In the genomic region with DNA sequence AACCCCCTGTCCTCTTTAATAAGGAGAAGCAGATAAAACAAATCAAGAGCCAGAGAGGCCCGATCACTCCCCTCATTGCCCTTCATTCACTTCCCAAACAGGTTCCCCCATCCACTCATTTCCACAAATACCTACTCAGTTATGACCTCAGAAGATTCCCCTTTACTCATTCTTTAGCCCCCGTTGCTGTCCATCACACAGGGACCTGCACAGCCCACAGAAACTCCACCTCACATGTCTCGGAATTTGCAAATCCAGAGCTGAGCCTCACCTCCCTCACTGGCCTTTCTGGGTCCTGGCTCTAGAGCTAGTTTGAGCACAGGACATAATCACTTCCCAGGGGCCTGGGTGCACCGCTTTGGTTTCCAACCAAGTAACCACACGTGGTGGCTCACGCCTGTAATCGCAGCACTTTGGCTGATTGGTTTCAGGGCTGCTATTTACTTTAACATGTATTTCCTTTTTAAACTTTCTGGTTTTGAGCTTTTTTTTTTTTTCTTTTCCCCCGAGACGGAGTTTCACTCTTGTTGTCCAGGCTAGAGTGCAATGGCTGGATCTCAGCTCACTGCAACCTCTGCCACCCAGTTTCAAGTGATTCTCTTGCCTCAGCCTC, we compare ENCODE assay signal across 1 cellular context.
TF ChIP-seq lines count a peak whose summit lies in the region.

No MANE protein-coding gene starts in this region.

TF ChIP-seq in GM12878, 131 proteins besides CTCF, POLR2A, EP300 and RAD21 (continued from another document and continues in another):
- no peak for TF ChIP-seq PML (IDR thresholded peaks at IDR 0.05; ENCODE audit: low read length)
- no peak for TF ChIP-seq POU2F2 (IDR thresholded peaks at IDR 0.05; ENCODE audit: borderline replicate concordance, low read depth, low read length)
- TF ChIP-seq, protein P1, sequence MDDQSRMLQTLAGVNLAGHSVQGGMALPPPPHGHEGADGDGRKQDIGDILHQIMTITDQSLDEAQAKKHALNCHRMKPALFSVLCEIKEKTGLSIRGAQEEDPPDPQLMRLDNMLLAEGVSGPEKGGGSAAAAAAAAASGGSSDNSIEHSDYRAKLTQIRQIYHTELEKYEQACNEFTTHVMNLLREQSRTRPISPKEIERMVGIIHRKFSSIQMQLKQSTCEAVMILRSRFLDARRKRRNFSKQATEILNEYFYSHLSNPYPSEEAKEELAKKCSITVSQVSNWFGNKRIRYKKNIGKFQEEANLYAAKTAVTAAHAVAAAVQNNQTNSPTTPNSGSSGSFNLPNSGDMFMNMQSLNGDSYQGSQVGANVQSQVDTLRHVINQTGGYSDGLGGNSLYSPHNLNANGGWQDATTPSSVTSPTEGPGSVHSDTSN (IDR thresholded peaks at IDR 0.05; ENCODE audit: insufficient replicate concordance, low read depth, low read length): peak; percentile 37
- no peak for TF ChIP-seq GABPA (IDR thresholded peaks at IDR 0.05; ENCODE audit: low read depth)
- no peak for TF ChIP-seq MXI1 (IDR thresholded peaks at IDR 0.05; ENCODE audit: low read depth, low read length)
- TF ChIP-seq HDAC6 (IDR thresholded peaks at IDR 0.05; ENCODE audit: unreplicated experiment): no peak
- TF ChIP-seq, protein P2, sequence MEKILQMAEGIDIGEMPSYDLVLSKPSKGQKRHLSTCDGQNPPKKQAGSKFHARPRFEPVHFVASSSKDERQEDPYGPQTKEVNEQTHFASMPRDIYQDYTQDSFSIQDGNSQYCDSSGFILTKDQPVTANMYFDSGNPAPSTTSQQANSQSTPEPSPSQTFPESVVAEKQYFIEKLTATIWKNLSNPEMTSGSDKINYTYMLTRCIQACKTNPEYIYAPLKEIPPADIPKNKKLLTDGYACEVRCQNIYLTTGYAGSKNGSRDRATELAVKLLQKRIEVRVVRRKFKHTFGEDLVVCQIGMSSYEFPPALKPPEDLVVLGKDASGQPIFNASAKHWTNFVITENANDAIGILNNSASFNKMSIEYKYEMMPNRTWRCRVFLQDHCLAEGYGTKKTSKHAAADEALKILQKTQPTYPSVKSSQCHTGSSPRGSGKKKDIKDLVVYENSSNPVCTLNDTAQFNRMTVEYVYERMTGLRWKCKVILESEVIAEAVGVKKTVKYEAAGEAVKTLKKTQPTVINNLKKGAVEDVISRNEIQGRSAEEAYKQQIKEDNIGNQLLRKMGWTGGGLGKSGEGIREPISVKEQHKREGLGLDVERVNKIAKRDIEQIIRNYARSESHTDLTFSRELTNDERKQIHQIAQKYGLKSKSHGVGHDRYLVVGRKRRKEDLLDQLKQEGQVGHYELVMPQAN (conservative IDR thresholded peaks at IDR 0.05): no peak
- no peak for TF ChIP-seq EGR1 (IDR thresholded peaks at IDR 0.05; ENCODE audit: borderline replicate concordance in 1 of 2, low read depth in 2 of 2, low read length in 2 of 2)
- TF ChIP-seq, protein P3, sequence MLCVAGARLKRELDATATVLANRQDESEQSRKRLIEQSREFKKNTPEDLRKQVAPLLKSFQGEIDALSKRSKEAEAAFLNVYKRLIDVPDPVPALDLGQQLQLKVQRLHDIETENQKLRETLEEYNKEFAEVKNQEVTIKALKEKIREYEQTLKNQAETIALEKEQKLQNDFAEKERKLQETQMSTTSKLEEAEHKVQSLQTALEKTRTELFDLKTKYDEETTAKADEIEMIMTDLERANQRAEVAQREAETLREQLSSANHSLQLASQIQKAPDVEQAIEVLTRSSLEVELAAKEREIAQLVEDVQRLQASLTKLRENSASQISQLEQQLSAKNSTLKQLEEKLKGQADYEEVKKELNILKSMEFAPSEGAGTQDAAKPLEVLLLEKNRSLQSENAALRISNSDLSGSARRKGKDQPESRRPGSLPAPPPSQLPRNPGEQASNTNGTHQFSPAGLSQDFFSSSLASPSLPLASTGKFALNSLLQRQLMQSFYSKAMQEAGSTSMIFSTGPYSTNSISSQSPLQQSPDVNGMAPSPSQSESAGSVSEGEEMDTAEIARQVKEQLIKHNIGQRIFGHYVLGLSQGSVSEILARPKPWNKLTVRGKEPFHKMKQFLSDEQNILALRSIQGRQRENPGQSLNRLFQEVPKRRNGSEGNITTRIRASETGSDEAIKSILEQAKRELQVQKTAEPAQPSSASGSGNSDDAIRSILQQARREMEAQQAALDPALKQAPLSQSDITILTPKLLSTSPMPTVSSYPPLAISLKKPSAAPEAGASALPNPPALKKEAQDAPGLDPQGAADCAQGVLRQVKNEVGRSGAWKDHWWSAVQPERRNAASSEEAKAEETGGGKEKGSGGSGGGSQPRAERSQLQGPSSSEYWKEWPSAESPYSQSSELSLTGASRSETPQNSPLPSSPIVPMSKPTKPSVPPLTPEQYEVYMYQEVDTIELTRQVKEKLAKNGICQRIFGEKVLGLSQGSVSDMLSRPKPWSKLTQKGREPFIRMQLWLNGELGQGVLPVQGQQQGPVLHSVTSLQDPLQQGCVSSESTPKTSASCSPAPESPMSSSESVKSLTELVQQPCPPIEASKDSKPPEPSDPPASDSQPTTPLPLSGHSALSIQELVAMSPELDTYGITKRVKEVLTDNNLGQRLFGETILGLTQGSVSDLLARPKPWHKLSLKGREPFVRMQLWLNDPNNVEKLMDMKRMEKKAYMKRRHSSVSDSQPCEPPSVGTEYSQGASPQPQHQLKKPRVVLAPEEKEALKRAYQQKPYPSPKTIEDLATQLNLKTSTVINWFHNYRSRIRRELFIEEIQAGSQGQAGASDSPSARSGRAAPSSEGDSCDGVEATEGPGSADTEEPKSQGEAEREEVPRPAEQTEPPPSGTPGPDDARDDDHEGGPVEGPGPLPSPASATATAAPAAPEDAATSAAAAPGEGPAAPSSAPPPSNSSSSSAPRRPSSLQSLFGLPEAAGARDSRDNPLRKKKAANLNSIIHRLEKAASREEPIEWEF (IDR thresholded peaks at IDR 0.05; ENCODE audit: insufficient replicate concordance, low read depth, low read length): no peak
- TF ChIP-seq, protein P4, sequence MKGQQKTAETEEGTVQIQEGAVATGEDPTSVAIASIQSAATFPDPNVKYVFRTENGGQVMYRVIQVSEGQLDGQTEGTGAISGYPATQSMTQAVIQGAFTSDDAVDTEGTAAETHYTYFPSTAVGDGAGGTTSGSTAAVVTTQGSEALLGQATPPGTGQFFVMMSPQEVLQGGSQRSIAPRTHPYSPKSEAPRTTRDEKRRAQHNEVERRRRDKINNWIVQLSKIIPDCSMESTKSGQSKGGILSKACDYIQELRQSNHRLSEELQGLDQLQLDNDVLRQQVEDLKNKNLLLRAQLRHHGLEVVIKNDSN (IDR thresholded peaks at IDR 0.05; ENCODE audit: borderline replicate concordance, extremely low read length, insufficient read depth, low read depth, low read length): no peak
- no peak for TF ChIP-seq TCF7 (IDR thresholded peaks at IDR 0.05; ENCODE audit: borderline replicate concordance)
- TF ChIP-seq DPF2 (IDR thresholded peaks at IDR 0.05): peak; percentile 26; the same call in 1 of the 2 replicates
- TF ChIP-seq CHD2 (IDR thresholded peaks at IDR 0.05; ENCODE audit: borderline replicate concordance, low read depth, low read length): no peak
- no peak for TF ChIP-seq SREBF1 (IDR thresholded peaks at IDR 0.05; ENCODE audit: low read length)
- TF ChIP-seq, protein P5, sequence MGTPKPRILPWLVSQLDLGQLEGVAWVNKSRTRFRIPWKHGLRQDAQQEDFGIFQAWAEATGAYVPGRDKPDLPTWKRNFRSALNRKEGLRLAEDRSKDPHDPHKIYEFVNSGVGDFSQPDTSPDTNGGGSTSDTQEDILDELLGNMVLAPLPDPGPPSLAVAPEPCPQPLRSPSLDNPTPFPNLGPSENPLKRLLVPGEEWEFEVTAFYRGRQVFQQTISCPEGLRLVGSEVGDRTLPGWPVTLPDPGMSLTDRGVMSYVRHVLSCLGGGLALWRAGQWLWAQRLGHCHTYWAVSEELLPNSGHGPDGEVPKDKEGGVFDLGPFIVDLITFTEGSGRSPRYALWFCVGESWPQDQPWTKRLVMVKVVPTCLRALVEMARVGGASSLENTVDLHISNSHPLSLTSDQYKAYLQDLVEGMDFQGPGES (IDR thresholded peaks at IDR 0.05): no peak
- TF ChIP-seq EED (IDR thresholded peaks at IDR 0.05; ENCODE audit: low read depth): peak; percentile 29; the same call in 1 of the 2 replicates
- no peak for TF ChIP-seq SP1 (IDR thresholded peaks at IDR 0.05; ENCODE audit: low read depth, low read length)
- no peak for TF ChIP-seq NFYA (IDR thresholded peaks at IDR 0.05; ENCODE audit: borderline replicate concordance, low read depth, low read length)
- TF ChIP-seq MTA2 (IDR thresholded peaks at IDR 0.05; ENCODE audit: low read depth): no peak
- TF ChIP-seq, protein P6, sequence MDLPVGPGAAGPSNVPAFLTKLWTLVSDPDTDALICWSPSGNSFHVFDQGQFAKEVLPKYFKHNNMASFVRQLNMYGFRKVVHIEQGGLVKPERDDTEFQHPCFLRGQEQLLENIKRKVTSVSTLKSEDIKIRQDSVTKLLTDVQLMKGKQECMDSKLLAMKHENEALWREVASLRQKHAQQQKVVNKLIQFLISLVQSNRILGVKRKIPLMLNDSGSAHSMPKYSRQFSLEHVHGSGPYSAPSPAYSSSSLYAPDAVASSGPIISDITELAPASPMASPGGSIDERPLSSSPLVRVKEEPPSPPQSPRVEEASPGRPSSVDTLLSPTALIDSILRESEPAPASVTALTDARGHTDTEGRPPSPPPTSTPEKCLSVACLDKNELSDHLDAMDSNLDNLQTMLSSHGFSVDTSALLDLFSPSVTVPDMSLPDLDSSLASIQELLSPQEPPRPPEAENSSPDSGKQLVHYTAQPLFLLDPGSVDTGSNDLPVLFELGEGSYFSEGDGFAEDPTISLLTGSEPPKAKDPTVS (IDR thresholded peaks at IDR 0.05; ENCODE audit: low read depth, low read length): no peak
- peak; percentile 57 to 66; a peak in 3 of 4 replicates for TF ChIP-seq BHLHE40 (IDR thresholded peaks at IDR 0.05; ENCODE audit: borderline replicate concordance in 1 of 2, low read depth in 2 of 2, low read length in 1 of 2)
- TF ChIP-seq, protein P7, sequence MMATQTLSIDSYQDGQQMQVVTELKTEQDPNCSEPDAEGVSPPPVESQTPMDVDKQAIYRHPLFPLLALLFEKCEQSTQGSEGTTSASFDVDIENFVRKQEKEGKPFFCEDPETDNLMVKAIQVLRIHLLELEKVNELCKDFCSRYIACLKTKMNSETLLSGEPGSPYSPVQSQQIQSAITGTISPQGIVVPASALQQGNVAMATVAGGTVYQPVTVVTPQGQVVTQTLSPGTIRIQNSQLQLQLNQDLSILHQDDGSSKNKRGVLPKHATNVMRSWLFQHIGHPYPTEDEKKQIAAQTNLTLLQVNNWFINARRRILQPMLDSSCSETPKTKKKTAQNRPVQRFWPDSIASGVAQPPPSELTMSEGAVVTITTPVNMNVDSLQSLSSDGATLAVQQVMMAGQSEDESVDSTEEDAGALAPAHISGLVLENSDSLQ (IDR thresholded peaks at IDR 0.05): peak; percentile 86
- TF ChIP-seq, protein P8, sequence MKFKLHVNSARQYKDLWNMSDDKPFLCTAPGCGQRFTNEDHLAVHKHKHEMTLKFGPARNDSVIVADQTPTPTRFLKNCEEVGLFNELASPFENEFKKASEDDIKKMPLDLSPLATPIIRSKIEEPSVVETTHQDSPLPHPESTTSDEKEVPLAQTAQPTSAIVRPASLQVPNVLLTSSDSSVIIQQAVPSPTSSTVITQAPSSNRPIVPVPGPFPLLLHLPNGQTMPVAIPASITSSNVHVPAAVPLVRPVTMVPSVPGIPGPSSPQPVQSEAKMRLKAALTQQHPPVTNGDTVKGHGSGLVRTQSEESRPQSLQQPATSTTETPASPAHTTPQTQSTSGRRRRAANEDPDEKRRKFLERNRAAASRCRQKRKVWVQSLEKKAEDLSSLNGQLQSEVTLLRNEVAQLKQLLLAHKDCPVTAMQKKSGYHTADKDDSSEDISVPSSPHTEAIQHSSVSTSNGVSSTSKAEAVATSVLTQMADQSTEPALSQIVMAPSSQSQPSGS (IDR thresholded peaks at IDR 0.05; ENCODE audit: low read length): peak; percentile 27; the same call in 1 of the 2 replicates
- TF ChIP-seq HCFC1 (IDR thresholded peaks at IDR 0.05; ENCODE audit: low read length): no peak
- no peak for TF ChIP-seq SREBF2 (IDR thresholded peaks at IDR 0.05; ENCODE audit: low read length)
- TF ChIP-seq ZNF384 (IDR thresholded peaks at IDR 0.05; ENCODE audit: borderline replicate concordance, low read depth, low read length): peak; percentile 45; the same call in 1 of the 2 replicates
- TF ChIP-seq SPI1 (IDR thresholded peaks at IDR 0.05; ENCODE audit: borderline replicate concordance, insufficient read depth, low read depth, low read length): no peak
- no peak for TF ChIP-seq ESRRA (IDR thresholded peaks at IDR 0.05; ENCODE audit: low read length)
- TF ChIP-seq, protein P9, sequence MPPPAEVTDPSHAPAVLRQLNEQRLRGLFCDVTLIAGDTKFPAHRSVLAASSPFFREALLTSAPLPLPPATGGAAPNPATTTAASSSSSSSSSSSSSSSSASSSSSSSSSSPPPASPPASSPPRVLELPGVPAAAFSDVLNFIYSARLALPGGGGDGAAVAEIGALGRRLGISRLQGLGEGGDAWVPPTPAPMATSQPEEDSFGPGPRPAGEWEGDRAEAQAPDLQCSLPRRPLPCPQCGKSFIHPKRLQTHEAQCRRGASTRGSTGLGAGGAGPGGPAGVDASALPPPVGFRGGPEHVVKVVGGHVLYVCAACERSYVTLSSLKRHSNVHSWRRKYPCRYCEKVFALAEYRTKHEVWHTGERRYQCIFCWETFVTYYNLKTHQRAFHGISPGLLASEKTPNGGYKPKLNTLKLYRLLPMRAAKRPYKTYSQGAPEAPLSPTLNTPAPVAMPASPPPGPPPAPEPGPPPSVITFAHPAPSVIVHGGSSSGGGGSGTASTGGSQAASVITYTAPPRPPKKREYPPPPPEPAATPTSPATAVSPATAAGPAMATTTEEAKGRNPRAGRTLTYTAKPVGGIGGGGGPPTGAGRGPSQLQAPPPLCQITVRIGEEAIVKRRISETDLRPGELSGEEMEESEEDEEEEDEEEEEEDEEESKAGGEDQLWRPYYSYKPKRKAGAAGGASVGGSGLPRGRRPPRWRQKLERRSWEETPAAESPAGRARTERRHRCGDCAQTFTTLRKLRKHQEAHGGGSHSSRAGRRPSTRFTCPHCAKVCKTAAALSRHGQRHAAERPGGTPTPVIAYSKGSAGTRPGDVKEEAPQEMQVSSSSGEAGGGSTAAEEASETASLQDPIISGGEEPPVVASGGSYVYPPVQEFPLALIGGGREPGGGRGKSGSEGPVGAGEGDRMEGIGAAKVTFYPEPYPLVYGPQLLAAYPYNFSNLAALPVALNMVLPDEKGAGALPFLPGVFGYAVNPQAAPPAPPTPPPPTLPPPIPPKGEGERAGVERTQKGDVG (CRISPR knock-in tag; IDR thresholded peaks at IDR 0.05): no peak
- TF ChIP-seq STAT1 (conservative IDR thresholded peaks at IDR 0.05): no peak
- no peak for TF ChIP-seq TCF3 (IDR thresholded peaks at IDR 0.05; ENCODE audit: borderline replicate concordance, insufficient read depth, low read depth, low read length)
- TF ChIP-seq, protein P10, sequence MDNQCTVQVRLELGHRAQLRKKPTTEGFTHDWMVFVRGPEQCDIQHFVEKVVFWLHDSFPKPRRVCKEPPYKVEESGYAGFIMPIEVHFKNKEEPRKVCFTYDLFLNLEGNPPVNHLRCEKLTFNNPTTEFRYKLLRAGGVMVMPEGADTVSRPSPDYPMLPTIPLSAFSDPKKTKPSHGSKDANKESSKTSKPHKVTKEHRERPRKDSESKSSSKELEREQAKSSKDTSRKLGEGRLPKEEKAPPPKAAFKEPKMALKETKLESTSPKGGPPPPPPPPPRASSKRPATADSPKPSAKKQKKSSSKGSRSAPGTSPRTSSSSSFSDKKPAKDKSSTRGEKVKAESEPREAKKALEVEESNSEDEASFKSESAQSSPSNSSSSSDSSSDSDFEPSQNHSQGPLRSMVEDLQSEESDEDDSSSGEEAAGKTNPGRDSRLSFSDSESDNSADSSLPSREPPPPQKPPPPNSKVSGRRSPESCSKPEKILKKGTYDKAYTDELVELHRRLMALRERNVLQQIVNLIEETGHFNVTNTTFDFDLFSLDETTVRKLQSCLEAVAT (IDR thresholded peaks at IDR 0.05): no peak
- no peak for TF ChIP-seq ZSCAN29 (IDR thresholded peaks at IDR 0.05)
- TF ChIP-seq YBX1 (IDR thresholded peaks at IDR 0.05): no peak
- no peak for TF ChIP-seq POLR2AphosphoS2 (IDR thresholded peaks at IDR 0.05; ENCODE audit: low read depth, low read length)
- TF ChIP-seq SUPT20H (IDR thresholded peaks at IDR 0.05; ENCODE audit: borderline replicate concordance, control insufficient read depth, low read depth, low read length): no peak
